Comparison of ENCODE assay signal across 9 cellular contexts in genomic region chr1:229230893-229231753, GRCh38. TPM values are rescaled to one million over a fixed set of nuclear protein-coding genes. Genes with fewer than 3 reads are reported as not detected.
A peak's percentile ranks its signal among the peaks of the same experiment; 100 is the strongest.
DNase-seq lines count a peak whose midpoint lies in the region; FAIRE-seq and TF ChIP-seq lines count a peak whose summit lies in the region.
"Had no signal": no experiment of that assay in that cellular context is flagged by ENCODE, and none has a peak within 500 bp of the region (broad histone marks: within the 10 kb centered on the region; RNA-seq: fewer than 3 reads in every experiment).

No MANE protein-coding gene starts in this region.

- H3K9ac ChIP-seq in keratinocyte (ENCODE audit: control insufficient read depth, extremely low read depth, insufficient read depth, low read length), result peak overlapping the region; percentile 48

- H3K27ac ChIP-seq in A673 (ENCODE audit: low read depth, low read length, poor library complexity, severe bottlenecking) (no peak overlapping the region), keratinocyte (ENCODE audit: control insufficient read depth, insufficient read depth, low read length) (peak overlapping the region; percentile 56)

- intact Hi-C loops in A673 (cut with micrococcal nuclease; ENCODE audit: unreplicated experiment), result no loop called here

- dilution Hi-C loops in keratinocyte (cut with MboI; ENCODE audit: extremely low pct_ligation_motif_present, low sequenced_read_pairs), result no loop called here

- H3K9me1 ChIP-seq in keratinocyte (ENCODE audit: control insufficient read depth, extremely low read depth, insufficient read depth, low read length), result no peaks in the 10 kb centered on the region

- H3K9me3 ChIP-seq in A673 (ENCODE audit: low read depth, low read length, poor library complexity, severe bottlenecking) (no peaks in the 10 kb centered on the region), keratinocyte (ENCODE audit: control insufficient read depth, low read depth, low read length) (no peaks in the 10 kb centered on the region)
- H3K9me3 ChIP-seq: thoracic aorta had no signal

- POLR2A ChIA-PET in A673 (lab: Charles Lee; ENCODE audit: low non-redundant PET), result no interaction called here

- H3K79me2 ChIP-seq in keratinocyte (ENCODE audit: control insufficient read depth, insufficient read depth, low read length), result no peaks in the 10 kb centered on the region

- in situ Hi-C loops in SK-MEL-5 (cut with HindIII; ENCODE audit: low pct_unique_long_range_greater_than_20kb, low sequenced_read_pairs), result no loop called here

- peak; percentile 94 for DNase-seq in A673 (ENCODE audit: low spot score)
- peak; percentile 82 for DNase-seq in LoVo (ENCODE audit: low spot score)
- peak; percentile 23 for DNase-seq in SK-MEL-5 (ENCODE audit: low read depth, low spot score)
- peak; percentile 80 for DNase-seq in keratinocyte (ENCODE audit: low read depth, low spot score)
- no peak for DNase-seq in NCI-H82 (lab: John Stamatoyannopoulos, UW)
- DNase-seq in midbrain (lab: John Stamatoyannopoulos, UW), result no peak
- no peak for DNase-seq in occipital lobe (lab: John Stamatoyannopoulos, UW)
- no peak for DNase-seq in HuH-7 (ENCODE audit: low spot score)

- TF ChIP-seq CTCF in A673 (conservative IDR thresholded peaks at IDR 0.05; ENCODE audit: low read depth, low read length) (no peak), keratinocyte (optimal IDR thresholded peaks at IDR 0.05 in 1 of 3, IDR thresholded peaks at IDR 0.05 in 1 of 3, conservative IDR thresholded peaks at IDR 0.05 in 1 of 3; ENCODE audit: extremely low read depth in 1 of 3, insufficient read depth in 2 of 3, low read length in 3 of 3) (no peak)

- no peaks in the 10 kb centered on the region for H4K20me1 ChIP-seq in keratinocyte (ENCODE audit: control insufficient read depth, extremely low read depth, insufficient read depth, low read length)

- BruUV-seq in A673 (replicated peaks; lab: Mats Ljungman, UMichigan), result no TSS peak

- H3K36me3 ChIP-seq in A673 (ENCODE audit: insufficient read depth, low read length, poor library complexity, severe bottlenecking) (no peaks in the 10 kb centered on the region), keratinocyte (ENCODE audit: control insufficient read depth in 2 of 2, extremely low read depth in 1 of 2, insufficient read depth in 2 of 2, low read length in 2 of 2) (no peaks in the 10 kb centered on the region)
- H3K36me3 ChIP-seq: thoracic aorta had no signal

- no peak overlapping the region for H3K4me3 ChIP-seq in A673 (ENCODE audit: low read depth, low read length, poor library complexity, severe bottlenecking)
- peak overlapping the region in 1 of 3 experiments; percentile 33 for H3K4me3 ChIP-seq in keratinocyte (ENCODE audit: control insufficient read depth in 2 of 3, extremely low read depth in 1 of 3, insufficient read depth in 2 of 3, low read depth in 1 of 3, low read length in 3 of 3)
- H3K4me3 ChIP-seq: thoracic aorta had no signal

- H3K27me3 ChIP-seq in A673 (replicated peaks; ENCODE audit: insufficient read depth, low read depth, low read length, poor library complexity) (no peaks in the 10 kb centered on the region), keratinocyte (ENCODE audit: control insufficient read depth, extremely low read depth, insufficient read depth, low read length) (no peaks in the 10 kb centered on the region)

- CTCF ChIA-PET in A673 (lab: Charles Lee), result interaction anchor here (0.9 to 1.1 kb wide), 2 partner anchors 24 to 251 kb away, joined by 3 to 4 read pairs; no protein-coding TSS in a partner anchor

- H3K4me1 ChIP-seq in A673 (ENCODE audit: insufficient read depth, low read length, poor library complexity, severe bottlenecking) (peaks cover 35% of the 10 kb centered on the region), keratinocyte (ENCODE audit: control insufficient read depth, extremely low read depth, insufficient read depth, low read length) (peaks cover 39% of the 10 kb centered on the region)

- H2AFZ ChIP-seq in keratinocyte (ENCODE audit: control insufficient read depth, low read length), result no peak overlapping the region

- H3K4me2 ChIP-seq in keratinocyte (ENCODE audit: control insufficient read depth, extremely low read depth, insufficient read depth, low read depth, low read length), result peak overlapping the region; percentile 76

- peak; percentile 39 for FAIRE-seq in keratinocyte (lab: Jason Lieb, UNC)

RNA-seq across cellular contexts. Expression of gene RAB4A, which starts 39.8 kb away (rescaled TPM):
- total RNA-seq in A673 (2021) (46.5 and 51.6 TPM in 2 replicates), occipital lobe (46.5 TPM)
- 35.9 and 41.1 TPM in 2 replicates for total RNA-seq in SK-MEL-5 (2014; rRNA removed; shearing (Covaris generic))
- 42.0 and 43.9 TPM in 2 replicates for polyA plus RNA-seq in SK-MEL-5 (2015; cell fraction: cytosol; rRNA removed)
- polyA plus RNA-seq in SK-MEL-5 (2015; cell fraction: nucleus; rRNA removed), result 14.8 and 15.9 TPM in 2 replicates
- 27.7 to 54.7 TPM (median 42.0 TPM) in 3 replicates for polyA plus RNA-seq in keratinocyte
- 61.7 TPM for polyA plus RNA-seq in keratinocyte (2011; ENCODE audit: low read depth)
- polyA plus RNA-seq in keratinocyte (2011; cell fraction: cytosol; rRNA removed), result 55.3 and 55.7 TPM in 2 replicates
- polyA plus RNA-seq in keratinocyte (2011; cell fraction: nucleus; rRNA removed), result 11.5 and 15.5 TPM in 2 replicates
- polyA plus RNA-seq in keratinocyte (2012; ENCODE audit: low replicate concordance), result 45.9 and 72.4 TPM in 2 replicates
- polyA minus RNA-seq in keratinocyte, result 2.3 to 15.1 TPM (median 5.9 TPM) in 3 replicates
- 17.3 TPM for polyA minus RNA-seq in keratinocyte (2011; cell fraction: cytosol; rRNA and poly(A)+ RNA removed)
- polyA minus RNA-seq in keratinocyte (2011; cell fraction: nucleus; rRNA and poly(A)+ RNA removed), result 6.1 and 12.3 TPM in 2 replicates

Comparison
In these comparisons a context has a peak if more than half of its experiments do, and no peak if none do; other contexts are left out.
1. DNase-seq: peak in A673 (single experiment), LoVo (single experiment), SK-MEL-5 (single experiment) and keratinocyte (single experiment); none in NCI-H82 (single experiment), midbrain (single experiment), occipital lobe (single experiment) and HuH-7 (single experiment).